Comparison of ENCODE assay signal across 22 cellular contexts in genomic region chr3:151852074-151852811, GRCh38. TPM values are rescaled to one million over a fixed set of nuclear protein-coding genes. Genes with fewer than 3 reads are reported as not detected.
DNase-seq lines count a peak whose midpoint lies in the region; ATAC-seq, FAIRE-seq and TF ChIP-seq lines count a peak whose summit lies in the region.
"Had no signal": no experiment of that assay in that cellular context is flagged by ENCODE, and none has a peak within 500 bp of the region (broad histone marks: within the 10 kb centered on the region; RNA-seq: fewer than 3 reads in every experiment).

No MANE protein-coding gene starts in this region.

- no peak overlapping the region for H3K4me3 ChIP-seq in Loucy (ENCODE audit: low read length, poor library complexity, severe bottlenecking)
- no peak overlapping the region for H3K4me3 ChIP-seq in astrocyte (ENCODE audit: insufficient read depth, low read depth, low read length)
- H3K4me3 ChIP-seq: MG63, SJSA1 had no signal

- no peaks in the 10 kb centered on the region for H3K9me2 ChIP-seq in Loucy (replicated peaks; ENCODE audit: low read depth, low read length)

- H3K36me3 ChIP-seq in Loucy (ENCODE audit: insufficient read depth, low read length), result no peaks in the 10 kb centered on the region
- no peaks in the 10 kb centered on the region for H3K36me3 ChIP-seq in astrocyte (ENCODE audit: insufficient read depth, low read length)
- H3K36me3 ChIP-seq: MG63, SJSA1 had no signal

- no peaks in the 10 kb centered on the region for H4K20me1 ChIP-seq in Loucy (ENCODE audit: insufficient read depth, low read length, poor library complexity, severe bottlenecking)
- no peaks in the 10 kb centered on the region for H4K20me1 ChIP-seq in astrocyte (ENCODE audit: insufficient read depth, low read length)

- H3K4me1 Mint-ChIP-seq in astrocyte (ENCODE audit: low read depth, unreplicated experiment), result no peaks in the 10 kb centered on the region

- H3K9ac ChIP-seq in Loucy (ENCODE audit: low read depth, low read length, poor library complexity, severe bottlenecking) (no peak overlapping the region), astrocyte (ENCODE audit: low read length) (no peak overlapping the region)

- no peak overlapping the region for H3K27ac ChIP-seq in astrocyte (ENCODE audit: low read depth, low read length)
- H3K27ac ChIP-seq: C4-2B, RWPE1, SJSA1 had no signal

- no peaks in the 10 kb centered on the region for H3K79me2 ChIP-seq in Loucy (ENCODE audit: insufficient read depth, low read length)
- no peaks in the 10 kb centered on the region for H3K79me2 ChIP-seq in astrocyte (ENCODE audit: insufficient read depth, low read length)

- H3K4me2 ChIP-seq in Loucy (ENCODE audit: low read depth, low read length, poor library complexity, severe bottlenecking) (no peak overlapping the region), astrocyte (ENCODE audit: low read length) (no peak overlapping the region)

- FAIRE-seq in astrocyte (lab: Jason Lieb, UNC), result no peak
- FAIRE-seq: A204.1 had no signal

- peak overlapping the region; percentile 42; the same call in 1 of the 2 replicates for H2AFZ ChIP-seq in Loucy (ENCODE audit: low read length)
- peak overlapping the region; percentile 17 for H2AFZ ChIP-seq in astrocyte (ENCODE audit: low read depth, low read length)

- no peak for ATAC-seq in HG03521 (IDR thresholded peaks at IDR 0.05; ENCODE audit: unreplicated experiment)
- ATAC-seq in HG02759 (IDR thresholded peaks at IDR 0.05; ENCODE audit: unreplicated experiment), result no peak
- ATAC-seq: PC-3 had no signal

- H3F3A ChIP-seq in Loucy (ENCODE audit: low read depth), result no peaks in the 10 kb centered on the region

- no peaks in the 10 kb centered on the region for H3K27me3 Mint-ChIP-seq in astrocyte (ENCODE audit: low read depth, unreplicated experiment)

- DNase-seq in ELF-1 (ENCODE audit: low read depth, low spot score) (peak; percentile 62), astrocyte (ENCODE audit: low read depth) (no peak), myocyte (ENCODE audit: low read depth) (peak; percentile 46), kidney tubule cell (ENCODE audit: low spot score) (no peak)
- no peak for DNase-seq in activated CD4-positive, alpha-beta T cell treated with anti-CD3 and anti-CD28 coated beads for 1 hour
- DNase-seq: EL, H9, KG1, MG63, NCI-H1105, NCI-H1694 treated with DMSO at 0.1 percent for 48 hours, NCI-H226, NCI-H526 treated with DMSO at 0.1 percent for 48 hours, PC-3, SW 1271 had no signal

- H3K9me3 ChIP-seq in Loucy (ENCODE audit: insufficient read depth, low read depth, low read length) (peaks cover 12% of the 10 kb centered on the region; the same call in 1 of the 2 replicates), astrocyte (ENCODE audit: insufficient read depth, low read depth, low read length) (no peaks in the 10 kb centered on the region)
- H3K9me3 ChIP-seq: SJSA1 had no signal

- H3K27ac Mint-ChIP-seq in astrocyte (ENCODE audit: unreplicated experiment), result no peak overlapping the region
- H3K27ac Mint-ChIP-seq: H9 had no signal

- H3K9me3 Mint-ChIP-seq in astrocyte (ENCODE audit: unreplicated experiment), result peaks cover 17% of the 10 kb centered on the region

- H3K27me3 ChIP-seq in Loucy (ENCODE audit: insufficient read depth, low read length, poor library complexity, severe bottlenecking) (no peaks in the 10 kb centered on the region), astrocyte (ENCODE audit: insufficient read depth, low read length) (no peaks in the 10 kb centered on the region)
- H3K27me3 ChIP-seq: MG63, SJSA1 had no signal

- no peak overlapping the region for H3K4me3 Mint-ChIP-seq in astrocyte (ENCODE audit: unreplicated experiment)
- H3K4me3 Mint-ChIP-seq: H9 had no signal

- H3K4me1 ChIP-seq in Loucy (ENCODE audit: insufficient read depth, low read length, poor library complexity, severe bottlenecking), result no peaks in the 10 kb centered on the region
- no peaks in the 10 kb centered on the region for H3K4me1 ChIP-seq in astrocyte (ENCODE audit: insufficient read depth, low read length)
- H3K4me1 ChIP-seq: SJSA1 had no signal

- TF ChIP-seq CTCF in Loucy (conservative IDR thresholded peaks at IDR 0.05; ENCODE audit: low read length) (no peak), astrocyte (IDR thresholded peaks at IDR 0.05; ENCODE audit: insufficient read depth, low read depth, low read length) (no peak)

- H3K36me3 Mint-ChIP-seq in astrocyte (ENCODE audit: low read depth, unreplicated experiment), result no peaks in the 10 kb centered on the region

RNA-seq across cellular contexts. Expression of gene SUCNR1, which starts 21.2 kb away (rescaled TPM):
- 0.17 TPM in 1 of 2 replicates, not detected in the other for total RNA-seq in astrocyte
- not detected in 2 replicates for total RNA-seq in myocyte
- polyA plus RNA-seq in myocyte (2012), result not detected
- total RNA-seq: H9, PC-3 had no signal

RNA-seq across cellular contexts. Expression of gene AADAC, which starts 38.3 kb away (rescaled TPM):
- total RNA-seq in astrocyte (not detected in 2 replicates), myocyte (not detected in 2 replicates)
- not detected for polyA plus RNA-seq in myocyte (2012)
- total RNA-seq: H9 had no signal

Comparison
In these comparisons a context has a peak if more than half of its experiments do, and no peak if none do; other contexts are left out.
1. DNase-seq: peak in ELF-1 (single experiment) and myocyte (single experiment); none in astrocyte (single experiment), kidney tubule cell (single experiment) and activated CD4-positive, alpha-beta T cell treated with anti-CD3 and anti-CD28 coated beads for 1 hour (single experiment).